Comparison of ENCODE assay signal across 1 cellular context in genomic region chr2:9573840-9574239, GRCh38.
TF ChIP-seq lines count a peak whose summit lies in the region.

No MANE protein-coding gene starts in this region.

TF ChIP-seq in HCT116, 20 proteins besides CTCF, POLR2A, EP300 and RAD21 (continued from another document):
- TF ChIP-seq TCF7L2 (IDR thresholded peaks at IDR 0.05; ENCODE audit: borderline replicate concordance, extremely low read depth, insufficient read depth, insufficient read length) (no peak), ZFX (IDR thresholded peaks at IDR 0.05) (no peak), POLR2AphosphoS5 (IDR thresholded peaks at IDR 0.05; ENCODE audit: low read depth, low read length) (no peak), SP1 (IDR thresholded peaks at IDR 0.05; ENCODE audit: low read depth) (no peak), JUND (IDR thresholded peaks at IDR 0.05) (no peak), REST (IDR thresholded peaks at IDR 0.05; ENCODE audit: low read depth) (no peak), YY1 (IDR thresholded peaks at IDR 0.05; ENCODE audit: extremely low read depth, insufficient replicate concordance, low read depth, low read length) (no peak), EZH2 (IDR thresholded peaks at IDR 0.05) (no peak), CBX3 (IDR thresholded peaks at IDR 0.05; ENCODE audit: low read depth) (no peak), ELF1 (IDR thresholded peaks at IDR 0.05; ENCODE audit: borderline replicate concordance, low read depth) (no peak)
